Comparison of ENCODE assay signal across 23 cellular contexts in genomic region chr6:12621766-12622165, GRCh38.
"Had no signal": no experiment of that assay in that cellular context is flagged by ENCODE, and none has a peak within 500 bp of the region (broad histone marks: within the 10 kb centered on the region; RNA-seq: fewer than 3 reads in every experiment).

No MANE protein-coding gene starts in this region.

- H3K79me2 ChIP-seq: hepatocyte had no signal

- H3K36me3 ChIP-seq: left lung, neutrophil, ovary, right atrium auricular region, spleen, thyroid gland had no signal

- DNase-seq: activated CD4-positive, alpha-beta T cell treated with anti-CD3 and anti-CD28 coated beads, Interleukin-2, amount 10 ng/mL, durations not matched to agents 7 days and 5 days; activated CD4-positive, CD25-positive, alpha-beta regulatory T cell treated with anti-CD3 and anti-CD28 coated beads, Interleukin-2, amount 50 U/mL, for 72 hours; activated CD8-positive, alpha-beta memory T cell treated with anti-CD3 and anti-CD28 coated beads, Interleukin-2, amount 10 ng/mL, durations not matched to agents 7 days and 5 days; activated CD8-positive, alpha-beta T cell treated with anti-CD3 and anti-CD28 coated beads for 36 hours; central memory CD4-positive, alpha-beta T cell; effector memory CD8-positive, alpha-beta T cell; glutamatergic neuron; ovary; psoas muscle; spleen; stimulated activated CD4-positive, alpha-beta T cell treated with anti-CD3 and anti-CD28 coated beads, Interleukin-4, amount 100 ng/mL, for 1 hour; stimulated activated naive CD8-positive, alpha-beta T cell treated with anti-CD3 and anti-CD28 coated beads, Interleukin-15, Interleukin-2, amounts not matched to agents 100 U/mL and 50 U/mL, for 24 hours; thyroid gland had no signal

- ATAC-seq: activated CD8-positive, alpha-beta memory T cell treated with anti-CD3 and anti-CD28 coated beads, Interleukin-2, amount 10 ng/mL, durations not matched to agents 7 days and 5 days; activated CD8-positive, alpha-beta T cell treated with anti-CD3 and anti-CD28 coated beads for 36 hours; activated naive CD4-positive, alpha-beta T cell treated with anti-CD3 and anti-CD28 coated beads, Interleukin-2, amount 50 U/mL, for 72 hours; effector memory CD8-positive, alpha-beta T cell; esophagus mucosa; left lung; psoas muscle; stimulated activated naive CD8-positive, alpha-beta T cell treated with anti-CD3 and anti-CD28 coated beads, Interleukin-15, Interleukin-2, amounts not matched to agents 100 U/mL and 50 U/mL, for 24 hours had no signal

- H3K4me3 Mint-ChIP-seq: activated CD4-positive, alpha-beta T cell treated with anti-CD3 and anti-CD28 coated beads, Interleukin-2, amount 10 ng/mL, durations not matched to agents 7 days and 5 days; activated CD8-positive, alpha-beta memory T cell treated with anti-CD3 and anti-CD28 coated beads, Interleukin-2, amount 10 ng/mL, durations not matched to agents 7 days and 5 days; activated CD8-positive, alpha-beta T cell treated with anti-CD3 and anti-CD28 coated beads for 36 hours; effector memory CD8-positive, alpha-beta T cell; mesothelial cell of epicardium; nephron had no signal

- H3K27me3 Mint-ChIP-seq: activated CD8-positive, alpha-beta memory T cell treated with anti-CD3 and anti-CD28 coated beads, Interleukin-2, amount 10 ng/mL, durations not matched to agents 7 days and 5 days had no signal

- H3K4me3 ChIP-seq: hepatocyte, left lung, lung, ovary, psoas muscle, right atrium auricular region, spleen, thyroid gland had no signal

- H3K27ac ChIP-seq: hepatocyte, left lung, neutrophil, ovary, psoas muscle, right atrium auricular region, spleen, thyroid gland, VCaP had no signal

- H3K27ac Mint-ChIP-seq: activated CD4-positive, alpha-beta T cell treated with anti-CD3 and anti-CD28 coated beads, Interleukin-2, amount 10 ng/mL, durations not matched to agents 7 days and 5 days; activated CD8-positive, alpha-beta memory T cell treated with anti-CD3 and anti-CD28 coated beads, Interleukin-2, amount 10 ng/mL, durations not matched to agents 7 days and 5 days; activated CD8-positive, alpha-beta T cell treated with anti-CD3 and anti-CD28 coated beads for 36 hours; activated naive CD4-positive, alpha-beta T cell treated with anti-CD3 and anti-CD28 coated beads, Interleukin-2, amount 50 U/mL, for 72 hours; effector memory CD8-positive, alpha-beta T cell; mesothelial cell of epicardium; nephron had no signal

- H3K4me1 ChIP-seq: psoas muscle, right atrium auricular region, thyroid gland had no signal

- H2AFZ ChIP-seq: hepatocyte had no signal

- H3K4me1 Mint-ChIP-seq: activated CD4-positive, alpha-beta T cell treated with anti-CD3 and anti-CD28 coated beads, Interleukin-2, amount 10 ng/mL, durations not matched to agents 7 days and 5 days; activated CD8-positive, alpha-beta memory T cell treated with anti-CD3 and anti-CD28 coated beads, Interleukin-2, amount 10 ng/mL, durations not matched to agents 7 days and 5 days; mesothelial cell of epicardium; nephron had no signal

- H3K9me3 Mint-ChIP-seq: activated CD4-positive, alpha-beta T cell treated with anti-CD3 and anti-CD28 coated beads, Interleukin-2, amount 10 ng/mL, durations not matched to agents 7 days and 5 days; activated CD8-positive, alpha-beta T cell treated with anti-CD3 and anti-CD28 coated beads for 36 hours; activated naive CD4-positive, alpha-beta T cell treated with anti-CD3 and anti-CD28 coated beads, Interleukin-2, amount 50 U/mL, for 72 hours; effector memory CD8-positive, alpha-beta T cell; nephron had no signal

- H3K9me3 ChIP-seq: left lung, neutrophil, ovary, psoas muscle, right atrium auricular region, spleen, thyroid gland had no signal

- H3K27me3 ChIP-seq: hepatocyte, left lung, neutrophil, ovary, right atrium auricular region, spleen, thyroid gland had no signal

- H3K4me2 ChIP-seq: hepatocyte had no signal

- H3K36me3 Mint-ChIP-seq: activated CD8-positive, alpha-beta memory T cell treated with anti-CD3 and anti-CD28 coated beads, Interleukin-2, amount 10 ng/mL, durations not matched to agents 7 days and 5 days; activated naive CD4-positive, alpha-beta T cell treated with anti-CD3 and anti-CD28 coated beads, Interleukin-2, amount 50 U/mL, for 72 hours; mesothelial cell of epicardium had no signal
